In the genomic region with DNA sequence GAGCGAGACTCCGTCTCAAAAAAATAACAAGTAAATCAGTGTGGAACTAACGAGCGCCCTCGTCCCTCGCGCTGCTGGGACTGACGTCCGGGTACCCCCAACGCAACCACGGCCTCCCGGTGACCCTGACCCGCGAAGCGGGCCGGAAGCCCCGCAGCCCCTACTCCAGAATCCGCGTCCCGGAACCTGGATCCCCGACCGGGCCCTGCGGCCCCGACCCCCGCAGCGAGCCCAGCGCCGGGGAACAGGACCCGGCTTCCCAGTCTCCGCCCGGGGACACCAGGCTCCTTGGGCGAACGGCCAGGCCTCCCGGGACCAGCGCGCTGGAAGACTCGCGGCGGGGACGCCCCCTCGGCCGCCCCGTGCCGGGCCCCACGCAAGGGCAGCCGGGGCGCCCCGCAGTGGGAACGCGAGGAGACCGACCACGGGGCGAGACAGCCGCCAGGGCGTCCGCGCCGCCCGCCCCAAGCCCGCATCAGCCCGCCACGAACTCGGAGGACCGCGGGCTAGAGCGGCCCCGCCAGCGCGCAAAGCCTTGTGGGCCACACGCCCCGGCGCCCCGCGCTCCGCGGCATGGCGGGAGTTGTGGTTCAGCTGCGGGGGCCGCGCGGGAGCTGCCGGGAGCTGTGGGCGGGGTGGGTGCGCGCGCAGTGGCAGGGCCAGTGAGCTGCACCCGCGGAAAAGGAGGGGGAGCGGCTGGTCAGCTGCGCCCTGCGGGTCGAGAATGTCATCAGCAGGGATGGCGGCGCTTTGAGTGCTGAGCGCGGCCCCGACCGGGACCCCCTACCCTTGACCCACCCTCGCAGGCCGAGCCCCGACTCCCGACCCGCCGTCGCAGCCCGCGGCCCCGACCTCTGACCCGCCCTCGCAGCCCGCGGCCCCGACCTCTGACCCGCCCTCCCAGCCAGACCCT, we compare ENCODE assay signal across 1 cellular context.
TF ChIP-seq lines count a peak whose summit lies in the region.

No MANE protein-coding gene starts in this region.

TF ChIP-seq in WTC11, 78 proteins besides CTCF, POLR2A, EP300 and RAD21 (continued from another document and continues in another):
- TF ChIP-seq ETV6 (CRISPR knock-in tag; IDR thresholded peaks at IDR 0.05) (peak; percentile 87), ZNF423 (CRISPR knock-in tag; IDR thresholded peaks at IDR 0.05) (no peak; the same call in 1 of the 2 replicates), CREB1 (CRISPR knock-in tag; IDR thresholded peaks at IDR 0.05) (no peak), JAZF1 (CRISPR knock-in tag; IDR thresholded peaks at IDR 0.05) (no peak), TCF7 (CRISPR knock-in tag; IDR thresholded peaks at IDR 0.05; ENCODE audit: low read depth) (no peak), RORB (CRISPR knock-in tag; IDR thresholded peaks at IDR 0.05) (no peak), TEAD1 (CRISPR knock-in tag; IDR thresholded peaks at IDR 0.05) (no peak; the same call in 1 of the 2 replicates), NR1H2 (CRISPR knock-in tag; IDR thresholded peaks at IDR 0.05) (no peak), ZNF138 (CRISPR knock-in tag; conservative IDR thresholded peaks at IDR 0.05) (no peak), NFYB (CRISPR knock-in tag; conservative IDR thresholded peaks at IDR 0.05; ENCODE audit: low read depth) (no peak), TEAD4 (CRISPR knock-in tag; IDR thresholded peaks at IDR 0.05) (no peak), ZNF671 (CRISPR knock-in tag; IDR thresholded peaks at IDR 0.05) (no peak), ZNF317 (CRISPR knock-in tag; IDR thresholded peaks at IDR 0.05; ENCODE audit: borderline replicate concordance, low read depth) (no peak), ZNF396 (CRISPR knock-in tag; IDR thresholded peaks at IDR 0.05; ENCODE audit: borderline replicate concordance) (no peak), KAT7 (CRISPR knock-in tag; IDR thresholded peaks at IDR 0.05; ENCODE audit: borderline replicate concordance) (peak; percentile 70; the same call in 1 of the 2 replicates), SOX15 (CRISPR knock-in tag; IDR thresholded peaks at IDR 0.05) (no peak), PRRX2 (CRISPR knock-in tag; IDR thresholded peaks at IDR 0.05) (no peak), GABPB1 (CRISPR knock-in tag; IDR thresholded peaks at IDR 0.05) (peak; percentile 69; the same call in 1 of the 2 replicates), RELA (CRISPR knock-in tag; IDR thresholded peaks at IDR 0.05; ENCODE audit: borderline replicate concordance) (no peak; the same call in 1 of the 2 replicates), ATF1 (CRISPR knock-in tag; IDR thresholded peaks at IDR 0.05) (no peak), ZNF232 (CRISPR knock-in tag; IDR thresholded peaks at IDR 0.05) (no peak), HMGA2 (CRISPR knock-in tag; IDR thresholded peaks at IDR 0.05) (no peak), ESRRA (CRISPR knock-in tag; IDR thresholded peaks at IDR 0.05; ENCODE audit: borderline replicate concordance) (no peak), FOXK1 (CRISPR knock-in tag; IDR thresholded peaks at IDR 0.05) (peak; percentile 83)
- TF ChIP-seq, protein P1, sequence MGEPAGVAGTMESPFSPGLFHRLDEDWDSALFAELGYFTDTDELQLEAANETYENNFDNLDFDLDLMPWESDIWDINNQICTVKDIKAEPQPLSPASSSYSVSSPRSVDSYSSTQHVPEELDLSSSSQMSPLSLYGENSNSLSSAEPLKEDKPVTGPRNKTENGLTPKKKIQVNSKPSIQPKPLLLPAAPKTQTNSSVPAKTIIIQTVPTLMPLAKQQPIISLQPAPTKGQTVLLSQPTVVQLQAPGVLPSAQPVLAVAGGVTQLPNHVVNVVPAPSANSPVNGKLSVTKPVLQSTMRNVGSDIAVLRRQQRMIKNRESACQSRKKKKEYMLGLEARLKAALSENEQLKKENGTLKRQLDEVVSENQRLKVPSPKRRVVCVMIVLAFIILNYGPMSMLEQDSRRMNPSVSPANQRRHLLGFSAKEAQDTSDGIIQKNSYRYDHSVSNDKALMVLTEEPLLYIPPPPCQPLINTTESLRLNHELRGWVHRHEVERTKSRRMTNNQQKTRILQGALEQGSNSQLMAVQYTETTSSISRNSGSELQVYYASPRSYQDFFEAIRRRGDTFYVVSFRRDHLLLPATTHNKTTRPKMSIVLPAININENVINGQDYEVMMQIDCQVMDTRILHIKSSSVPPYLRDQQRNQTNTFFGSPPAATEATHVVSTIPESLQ (CRISPR knock-in tag; IDR thresholded peaks at IDR 0.05) = no peak
- TF ChIP-seq, protein P2, sequence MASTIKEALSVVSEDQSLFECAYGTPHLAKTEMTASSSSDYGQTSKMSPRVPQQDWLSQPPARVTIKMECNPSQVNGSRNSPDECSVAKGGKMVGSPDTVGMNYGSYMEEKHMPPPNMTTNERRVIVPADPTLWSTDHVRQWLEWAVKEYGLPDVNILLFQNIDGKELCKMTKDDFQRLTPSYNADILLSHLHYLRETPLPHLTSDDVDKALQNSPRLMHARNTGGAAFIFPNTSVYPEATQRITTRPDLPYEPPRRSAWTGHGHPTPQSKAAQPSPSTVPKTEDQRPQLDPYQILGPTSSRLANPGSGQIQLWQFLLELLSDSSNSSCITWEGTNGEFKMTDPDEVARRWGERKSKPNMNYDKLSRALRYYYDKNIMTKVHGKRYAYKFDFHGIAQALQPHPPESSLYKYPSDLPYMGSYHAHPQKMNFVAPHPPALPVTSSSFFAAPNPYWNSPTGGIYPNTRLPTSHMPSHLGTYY (CRISPR knock-in tag; IDR thresholded peaks at IDR 0.05) = no peak
- TF ChIP-seq, protein P3, sequence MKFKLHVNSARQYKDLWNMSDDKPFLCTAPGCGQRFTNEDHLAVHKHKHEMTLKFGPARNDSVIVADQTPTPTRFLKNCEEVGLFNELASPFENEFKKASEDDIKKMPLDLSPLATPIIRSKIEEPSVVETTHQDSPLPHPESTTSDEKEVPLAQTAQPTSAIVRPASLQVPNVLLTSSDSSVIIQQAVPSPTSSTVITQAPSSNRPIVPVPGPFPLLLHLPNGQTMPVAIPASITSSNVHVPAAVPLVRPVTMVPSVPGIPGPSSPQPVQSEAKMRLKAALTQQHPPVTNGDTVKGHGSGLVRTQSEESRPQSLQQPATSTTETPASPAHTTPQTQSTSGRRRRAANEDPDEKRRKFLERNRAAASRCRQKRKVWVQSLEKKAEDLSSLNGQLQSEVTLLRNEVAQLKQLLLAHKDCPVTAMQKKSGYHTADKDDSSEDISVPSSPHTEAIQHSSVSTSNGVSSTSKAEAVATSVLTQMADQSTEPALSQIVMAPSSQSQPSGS (CRISPR knock-in tag; IDR thresholded peaks at IDR 0.05; ENCODE audit: borderline replicate concordance, low read depth) = no peak
- TF ChIP-seq, protein P4, sequence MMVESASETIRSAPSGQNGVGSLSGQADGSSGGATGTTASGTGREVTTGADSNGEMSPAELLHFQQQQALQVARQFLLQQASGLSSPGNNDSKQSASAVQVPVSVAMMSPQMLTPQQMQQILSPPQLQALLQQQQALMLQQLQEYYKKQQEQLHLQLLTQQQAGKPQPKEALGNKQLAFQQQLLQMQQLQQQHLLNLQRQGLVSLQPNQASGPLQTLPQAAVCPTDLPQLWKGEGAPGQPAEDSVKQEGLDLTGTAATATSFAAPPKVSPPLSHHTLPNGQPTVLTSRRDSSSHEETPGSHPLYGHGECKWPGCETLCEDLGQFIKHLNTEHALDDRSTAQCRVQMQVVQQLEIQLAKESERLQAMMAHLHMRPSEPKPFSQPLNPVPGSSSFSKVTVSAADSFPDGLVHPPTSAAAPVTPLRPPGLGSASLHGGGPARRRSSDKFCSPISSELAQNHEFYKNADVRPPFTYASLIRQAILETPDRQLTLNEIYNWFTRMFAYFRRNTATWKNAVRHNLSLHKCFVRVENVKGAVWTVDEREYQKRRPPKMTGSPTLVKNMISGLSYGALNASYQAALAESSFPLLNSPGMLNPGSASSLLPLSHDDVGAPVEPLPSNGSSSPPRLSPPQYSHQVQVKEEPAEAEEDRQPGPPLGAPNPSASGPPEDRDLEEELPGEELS (CRISPR knock-in tag; IDR thresholded peaks at IDR 0.05) = peak; percentile 83; the same call in 1 of the 2 replicates
- TF ChIP-seq, protein P5, sequence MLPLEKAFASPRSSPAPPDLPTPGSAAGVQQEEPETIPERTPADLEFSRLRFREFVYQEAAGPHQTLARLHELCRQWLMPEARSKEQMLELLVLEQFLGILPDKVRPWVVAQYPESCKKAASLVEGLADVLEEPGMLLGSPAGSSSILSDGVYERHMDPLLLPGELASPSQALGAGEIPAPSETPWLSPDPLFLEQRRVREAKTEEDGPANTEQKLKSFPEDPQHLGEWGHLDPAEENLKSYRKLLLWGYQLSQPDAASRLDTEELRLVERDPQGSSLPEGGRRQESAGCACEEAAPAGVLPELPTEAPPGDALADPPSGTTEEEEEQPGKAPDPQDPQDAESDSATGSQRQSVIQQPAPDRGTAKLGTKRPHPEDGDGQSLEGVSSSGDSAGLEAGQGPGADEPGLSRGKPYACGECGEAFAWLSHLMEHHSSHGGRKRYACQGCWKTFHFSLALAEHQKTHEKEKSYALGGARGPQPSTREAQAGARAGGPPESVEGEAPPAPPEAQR (CRISPR knock-in tag; IDR thresholded peaks at IDR 0.05) = no peak
- TF ChIP-seq, protein P6, sequence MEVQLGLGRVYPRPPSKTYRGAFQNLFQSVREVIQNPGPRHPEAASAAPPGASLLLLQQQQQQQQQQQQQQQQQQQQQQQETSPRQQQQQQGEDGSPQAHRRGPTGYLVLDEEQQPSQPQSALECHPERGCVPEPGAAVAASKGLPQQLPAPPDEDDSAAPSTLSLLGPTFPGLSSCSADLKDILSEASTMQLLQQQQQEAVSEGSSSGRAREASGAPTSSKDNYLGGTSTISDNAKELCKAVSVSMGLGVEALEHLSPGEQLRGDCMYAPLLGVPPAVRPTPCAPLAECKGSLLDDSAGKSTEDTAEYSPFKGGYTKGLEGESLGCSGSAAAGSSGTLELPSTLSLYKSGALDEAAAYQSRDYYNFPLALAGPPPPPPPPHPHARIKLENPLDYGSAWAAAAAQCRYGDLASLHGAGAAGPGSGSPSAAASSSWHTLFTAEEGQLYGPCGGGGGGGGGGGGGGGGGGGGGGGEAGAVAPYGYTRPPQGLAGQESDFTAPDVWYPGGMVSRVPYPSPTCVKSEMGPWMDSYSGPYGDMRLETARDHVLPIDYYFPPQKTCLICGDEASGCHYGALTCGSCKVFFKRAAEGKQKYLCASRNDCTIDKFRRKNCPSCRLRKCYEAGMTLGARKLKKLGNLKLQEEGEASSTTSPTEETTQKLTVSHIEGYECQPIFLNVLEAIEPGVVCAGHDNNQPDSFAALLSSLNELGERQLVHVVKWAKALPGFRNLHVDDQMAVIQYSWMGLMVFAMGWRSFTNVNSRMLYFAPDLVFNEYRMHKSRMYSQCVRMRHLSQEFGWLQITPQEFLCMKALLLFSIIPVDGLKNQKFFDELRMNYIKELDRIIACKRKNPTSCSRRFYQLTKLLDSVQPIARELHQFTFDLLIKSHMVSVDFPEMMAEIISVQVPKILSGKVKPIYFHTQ (CRISPR knock-in tag; IDR thresholded peaks at IDR 0.05) = no peak
- TF ChIP-seq, protein P7, sequence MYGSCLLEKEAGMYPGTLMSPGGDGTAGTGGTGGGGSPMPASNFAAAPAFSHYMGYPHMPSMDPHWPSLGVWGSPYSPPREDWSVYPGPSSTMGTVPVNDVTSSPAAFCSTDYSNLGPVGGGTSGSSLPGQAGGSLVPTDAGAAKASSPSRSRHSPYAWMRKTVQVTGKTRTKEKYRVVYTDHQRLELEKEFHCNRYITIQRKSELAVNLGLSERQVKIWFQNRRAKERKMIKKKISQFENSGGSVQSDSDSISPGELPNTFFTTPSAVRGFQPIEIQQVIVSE (CRISPR knock-in tag; IDR thresholded peaks at IDR 0.05; ENCODE audit: borderline replicate concordance) = no peak
- TF ChIP-seq, protein P8, sequence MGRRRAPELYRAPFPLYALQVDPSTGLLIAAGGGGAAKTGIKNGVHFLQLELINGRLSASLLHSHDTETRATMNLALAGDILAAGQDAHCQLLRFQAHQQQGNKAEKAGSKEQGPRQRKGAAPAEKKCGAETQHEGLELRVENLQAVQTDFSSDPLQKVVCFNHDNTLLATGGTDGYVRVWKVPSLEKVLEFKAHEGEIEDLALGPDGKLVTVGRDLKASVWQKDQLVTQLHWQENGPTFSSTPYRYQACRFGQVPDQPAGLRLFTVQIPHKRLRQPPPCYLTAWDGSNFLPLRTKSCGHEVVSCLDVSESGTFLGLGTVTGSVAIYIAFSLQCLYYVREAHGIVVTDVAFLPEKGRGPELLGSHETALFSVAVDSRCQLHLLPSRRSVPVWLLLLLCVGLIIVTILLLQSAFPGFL (CRISPR knock-in tag; IDR thresholded peaks at IDR 0.05; ENCODE audit: borderline replicate concordance) = no peak
- TF ChIP-seq, protein P9, sequence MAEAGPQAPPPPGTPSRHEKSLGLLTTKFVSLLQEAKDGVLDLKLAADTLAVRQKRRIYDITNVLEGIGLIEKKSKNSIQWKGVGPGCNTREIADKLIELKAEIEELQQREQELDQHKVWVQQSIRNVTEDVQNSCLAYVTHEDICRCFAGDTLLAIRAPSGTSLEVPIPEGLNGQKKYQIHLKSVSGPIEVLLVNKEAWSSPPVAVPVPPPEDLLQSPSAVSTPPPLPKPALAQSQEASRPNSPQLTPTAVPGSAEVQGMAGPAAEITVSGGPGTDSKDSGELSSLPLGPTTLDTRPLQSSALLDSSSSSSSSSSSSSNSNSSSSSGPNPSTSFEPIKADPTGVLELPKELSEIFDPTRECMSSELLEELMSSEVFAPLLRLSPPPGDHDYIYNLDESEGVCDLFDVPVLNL (CRISPR knock-in tag; IDR thresholded peaks at IDR 0.05; ENCODE audit: borderline replicate concordance, low read depth) = no peak; the same call in 1 of the 2 replicates
- TF ChIP-seq, protein P10, sequence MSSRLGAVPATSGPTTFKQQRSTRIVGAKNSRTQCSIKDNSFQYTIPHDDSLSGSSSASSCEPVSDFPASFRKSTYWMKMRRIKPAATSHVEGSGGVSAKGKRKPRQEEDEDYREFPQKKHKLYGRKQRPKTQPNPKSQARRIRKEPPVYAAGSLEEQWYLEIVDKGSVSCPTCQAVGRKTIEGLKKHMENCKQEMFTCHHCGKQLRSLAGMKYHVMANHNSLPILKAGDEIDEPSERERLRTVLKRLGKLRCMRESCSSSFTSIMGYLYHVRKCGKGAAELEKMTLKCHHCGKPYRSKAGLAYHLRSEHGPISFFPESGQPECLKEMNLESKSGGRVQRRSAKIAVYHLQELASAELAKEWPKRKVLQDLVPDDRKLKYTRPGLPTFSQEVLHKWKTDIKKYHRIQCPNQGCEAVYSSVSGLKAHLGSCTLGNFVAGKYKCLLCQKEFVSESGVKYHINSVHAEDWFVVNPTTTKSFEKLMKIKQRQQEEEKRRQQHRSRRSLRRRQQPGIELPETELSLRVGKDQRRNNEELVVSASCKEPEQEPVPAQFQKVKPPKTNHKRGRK (CRISPR knock-in tag; IDR thresholded peaks at IDR 0.05; ENCODE audit: borderline replicate concordance) = no peak
- TF ChIP-seq, protein P11, sequence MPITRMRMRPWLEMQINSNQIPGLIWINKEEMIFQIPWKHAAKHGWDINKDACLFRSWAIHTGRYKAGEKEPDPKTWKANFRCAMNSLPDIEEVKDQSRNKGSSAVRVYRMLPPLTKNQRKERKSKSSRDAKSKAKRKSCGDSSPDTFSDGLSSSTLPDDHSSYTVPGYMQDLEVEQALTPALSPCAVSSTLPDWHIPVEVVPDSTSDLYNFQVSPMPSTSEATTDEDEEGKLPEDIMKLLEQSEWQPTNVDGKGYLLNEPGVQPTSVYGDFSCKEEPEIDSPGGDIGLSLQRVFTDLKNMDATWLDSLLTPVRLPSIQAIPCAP (CRISPR knock-in tag; IDR thresholded peaks at IDR 0.05) = no peak
